In the genomic region with DNA sequence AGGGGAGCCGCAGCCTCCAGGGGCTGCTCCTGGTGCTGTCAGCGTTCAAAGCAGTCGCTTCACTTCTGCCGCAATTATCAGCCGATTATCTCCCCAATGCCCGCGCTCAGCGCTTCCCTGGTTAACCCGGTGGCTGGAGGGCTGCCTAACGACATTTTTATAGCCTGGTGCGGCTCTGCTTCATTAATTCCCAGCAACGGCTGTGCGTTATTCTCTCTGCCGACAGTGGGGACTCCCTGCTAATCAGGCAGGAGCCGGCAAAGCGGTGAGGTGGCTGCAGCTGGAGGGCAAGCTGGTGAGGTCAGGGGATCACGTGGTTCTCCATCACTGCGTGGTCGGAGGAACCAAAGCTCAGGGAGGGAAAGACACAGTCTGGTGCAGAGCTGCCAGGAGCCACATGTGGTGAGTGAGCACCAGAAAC, we compare ENCODE assay signal across 2 cellular contexts.
A peak's percentile ranks its signal among the peaks of the same experiment; 100 is the strongest.
TF ChIP-seq lines count a peak whose summit lies in the region.

No MANE protein-coding gene starts in this region.

TF ChIP-seq in SK-N-SH, 30 proteins besides CTCF, POLR2A, EP300 and RAD21 (continued from another document):
- peak; percentile 55 for TF ChIP-seq GATA2 (CRISPR knock-in tag; IDR thresholded peaks at IDR 0.05)
- no peak for TF ChIP-seq FOSL2 (IDR thresholded peaks at IDR 0.05; ENCODE audit: borderline replicate concordance, low read depth)
- TF ChIP-seq RFX5 (IDR thresholded peaks at IDR 0.05; ENCODE audit: low read length), result no peak
TF ChIP-seq in SK-N-SH: peak in this region for 2.

TF ChIP-seq in SK-N-SH treated with all-trans-retinoic acid at 6 μM for 48 hours, 23 proteins besides CTCF, POLR2A, EP300 and RAD21 (continued from another document):
- TF ChIP-seq, protein P1, sequence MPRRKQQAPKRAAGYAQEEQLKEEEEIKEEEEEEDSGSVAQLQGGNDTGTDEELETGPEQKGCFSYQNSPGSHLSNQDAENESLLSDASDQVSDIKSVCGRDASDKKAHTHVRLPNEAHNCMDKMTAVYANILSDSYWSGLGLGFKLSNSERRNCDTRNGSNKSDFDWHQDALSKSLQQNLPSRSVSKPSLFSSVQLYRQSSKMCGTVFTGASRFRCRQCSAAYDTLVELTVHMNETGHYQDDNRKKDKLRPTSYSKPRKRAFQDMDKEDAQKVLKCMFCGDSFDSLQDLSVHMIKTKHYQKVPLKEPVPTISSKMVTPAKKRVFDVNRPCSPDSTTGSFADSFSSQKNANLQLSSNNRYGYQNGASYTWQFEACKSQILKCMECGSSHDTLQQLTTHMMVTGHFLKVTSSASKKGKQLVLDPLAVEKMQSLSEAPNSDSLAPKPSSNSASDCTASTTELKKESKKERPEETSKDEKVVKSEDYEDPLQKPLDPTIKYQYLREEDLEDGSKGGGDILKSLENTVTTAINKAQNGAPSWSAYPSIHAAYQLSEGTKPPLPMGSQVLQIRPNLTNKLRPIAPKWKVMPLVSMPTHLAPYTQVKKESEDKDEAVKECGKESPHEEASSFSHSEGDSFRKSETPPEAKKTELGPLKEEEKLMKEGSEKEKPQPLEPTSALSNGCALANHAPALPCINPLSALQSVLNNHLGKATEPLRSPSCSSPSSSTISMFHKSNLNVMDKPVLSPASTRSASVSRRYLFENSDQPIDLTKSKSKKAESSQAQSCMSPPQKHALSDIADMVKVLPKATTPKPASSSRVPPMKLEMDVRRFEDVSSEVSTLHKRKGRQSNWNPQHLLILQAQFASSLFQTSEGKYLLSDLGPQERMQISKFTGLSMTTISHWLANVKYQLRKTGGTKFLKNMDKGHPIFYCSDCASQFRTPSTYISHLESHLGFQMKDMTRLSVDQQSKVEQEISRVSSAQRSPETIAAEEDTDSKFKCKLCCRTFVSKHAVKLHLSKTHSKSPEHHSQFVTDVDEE (CRISPR knock-in tag; IDR thresholded peaks at IDR 0.05), result no peak
